Comparison of ENCODE assay signal across 16 cellular contexts in genomic region chr4:178415925-178416324, GRCh38.
"Had no signal": no experiment of that assay in that cellular context is flagged by ENCODE, and none has a peak within 500 bp of the region (broad histone marks: within the 10 kb centered on the region; RNA-seq: fewer than 3 reads in every experiment).

No MANE protein-coding gene starts in this region.

- H3K36me3 ChIP-seq: transverse colon had no signal

- H3K9ac ChIP-seq: parathyroid adenoma had no signal

- H3K4me1 ChIP-seq: parathyroid adenoma had no signal

- H3K27me3 Mint-ChIP-seq: activated CD8-positive, alpha-beta T cell treated with anti-CD3 and anti-CD28 coated beads for 36 hours; central memory CD8-positive, alpha-beta T cell; naive B cell; stimulated activated naive B cell treated with anti-CD40 and anti-IgM and Interleukin-4, amounts not matched to agents 10 μg/mL and 1 μg/mL and 100 μg/mL, for 72 hours had no signal

- ATAC-seq: activated CD8-positive, alpha-beta T cell treated with anti-CD3 and anti-CD28 coated beads for 36 hours; left colon; stimulated activated naive B cell treated with anti-CD40 and anti-IgM and Interleukin-4, amounts not matched to agents 10 μg/mL and 1 μg/mL and 100 μg/mL, for 72 hours had no signal

- H3K27ac ChIP-seq: parathyroid adenoma, transverse colon, VCaP had no signal

- H3K36me3 Mint-ChIP-seq: immature natural killer cell; naive B cell; stimulated activated naive B cell treated with anti-CD40 and anti-IgM and Interleukin-4, amounts not matched to agents 10 μg/mL and 1 μg/mL and 100 μg/mL, for 72 hours had no signal

- H3K27ac Mint-ChIP-seq: activated CD8-positive, alpha-beta T cell treated with anti-CD3 and anti-CD28 coated beads for 36 hours; activated naive CD4-positive, alpha-beta T cell treated with anti-CD3 and anti-CD28 coated beads for 36 hours; immature natural killer cell; naive B cell; stimulated activated naive B cell treated with anti-CD40 and anti-IgM and Interleukin-4, amounts not matched to agents 10 μg/mL and 1 μg/mL and 100 μg/mL, for 72 hours had no signal

- H3K79me2 ChIP-seq: parathyroid adenoma had no signal

- H3K27me3 ChIP-seq: transverse colon had no signal

- H2AFZ ChIP-seq: parathyroid adenoma had no signal

- H3K9me3 ChIP-seq: transverse colon had no signal

- DNase-seq: activated CD4-positive, alpha-beta T cell treated with anti-CD3 and anti-CD28 coated beads for 4 hours; activated CD8-positive, alpha-beta memory T cell treated with anti-CD3 and anti-CD28 coated beads, Interleukin-2, amount 50 U/mL, for 4 hours; activated CD8-positive, alpha-beta T cell treated with anti-CD3 and anti-CD28 coated beads for 36 hours; activated naive CD4-positive, alpha-beta T cell treated with anti-CD3 and anti-CD28 coated beads for 36 hours; dermis blood vessel endothelial cell; erythroblast; immature natural killer cell; left colon; naive B cell; stimulated activated naive B cell treated with anti-CD40 and anti-IgM and Interleukin-4, amounts not matched to agents 10 μg/mL and 1 μg/mL and 100 μg/mL, for 72 hours; T-helper 9 cell; transverse colon had no signal

- H3K4me3 Mint-ChIP-seq: activated CD8-positive, alpha-beta T cell treated with anti-CD3 and anti-CD28 coated beads for 36 hours; activated naive CD4-positive, alpha-beta T cell treated with anti-CD3 and anti-CD28 coated beads for 36 hours; central memory CD8-positive, alpha-beta T cell; immature natural killer cell; naive B cell; stimulated activated naive B cell treated with anti-CD40 and anti-IgM and Interleukin-4, amounts not matched to agents 10 μg/mL and 1 μg/mL and 100 μg/mL, for 72 hours had no signal

- H3K4me3 ChIP-seq: lung, transverse colon had no signal

- H3K4me1 Mint-ChIP-seq: central memory CD8-positive, alpha-beta T cell; immature natural killer cell; naive B cell; stimulated activated naive B cell treated with anti-CD40 and anti-IgM and Interleukin-4, amounts not matched to agents 10 μg/mL and 1 μg/mL and 100 μg/mL, for 72 hours had no signal
